In the genomic region with DNA sequence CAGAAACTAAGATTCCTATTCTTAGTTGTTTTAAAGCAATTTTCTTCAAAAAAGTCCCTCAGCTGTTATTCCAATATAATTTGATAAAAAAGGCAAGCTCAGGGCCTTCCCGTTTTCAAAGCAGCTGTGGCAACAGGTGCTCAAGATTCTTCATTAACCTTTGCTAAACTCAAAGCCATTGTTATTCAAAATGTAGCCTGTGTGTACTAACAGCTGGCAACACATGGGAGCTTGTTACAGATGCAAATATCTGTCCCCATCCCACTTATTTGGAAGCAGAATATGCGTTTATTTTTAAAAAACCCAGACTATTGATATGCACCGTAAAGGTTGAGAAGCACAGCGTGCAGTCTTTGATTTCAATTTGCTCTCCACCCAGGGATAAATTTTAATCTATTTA, we compare ENCODE assay signal across 18 cellular contexts.
DNase-seq lines count a peak whose midpoint lies in the region; ATAC-seq and TF ChIP-seq lines count a peak whose summit lies in the region.
"Had no signal": no experiment of that assay in that cellular context is flagged by ENCODE, and none has a peak within 500 bp of the region (broad histone marks: within the 10 kb centered on the region; RNA-seq: fewer than 3 reads in every experiment).

No MANE protein-coding gene starts in this region.

- H3K36me3 Mint-ChIP-seq in WTC11: peaks cover 49% of the 10 kb centered on the region
- no peaks in the 10 kb centered on the region for H3K36me3 Mint-ChIP-seq in activated naive CD4-positive, alpha-beta T cell treated with anti-CD3 and anti-CD28 coated beads, Interleukin-2, amount 50 U/mL, for 72 hours

- CTCF ChIA-PET in WTC11 (lab: Charles Lee): no interaction called here

- peaks cover 21% of the 10 kb centered on the region for H3K27me3 Mint-ChIP-seq in WTC11 (ENCODE audit: low read depth)
- H3K27me3 Mint-ChIP-seq: CD4-positive, alpha-beta T cell had no signal

- no peak overlapping the region for H3K9ac ChIP-seq in iPS-20b (ENCODE audit: low read depth, low read length)
- H3K9ac ChIP-seq: GM23248 had no signal

- DNase-seq in NCI-H748 (lab: John Stamatoyannopoulos, UW; ENCODE audit: unreplicated experiment) (peak; percentile 50), NCI-H748 treated with DMSO at 0.1 percent for 48 hours (lab: John Stamatoyannopoulos, UW) (no peak), WTC11 (ENCODE audit: low spot score) (no peak), GM20000 (ENCODE audit: low spot score) (no peak)
- DNase-seq in activated naive CD4-positive, alpha-beta T cell treated with anti-CD3 and anti-CD28 coated beads, Interleukin-2, amount 50 U/mL, for 72 hours (ENCODE audit: low spot score in 2 of 2): no peak
- DNase-seq: AML-193; Caco-2; CD4-positive, alpha-beta T cell; GDM1; GM23248; H7; HFFc6 had no signal

- ATAC-seq in WTC11 (peak; percentile 69), GM21825 (IDR thresholded peaks at IDR 0.05; ENCODE audit: unreplicated experiment) (no peak)
- ATAC-seq in activated naive CD4-positive, alpha-beta T cell treated with anti-CD3 and anti-CD28 coated beads, Interleukin-2, amount 50 U/mL, for 72 hours: no peak
- ATAC-seq: A549, HCT116 had no signal

- POLR2A ChIA-PET in WTC11 (lab: Charles Lee): no interaction called here

- no peak overlapping the region for H3K27ac Mint-ChIP-seq in WTC11
- H3K27ac Mint-ChIP-seq in activated naive CD4-positive, alpha-beta T cell treated with anti-CD3 and anti-CD28 coated beads, Interleukin-2, amount 50 U/mL, for 72 hours: no peak overlapping the region
- H3K27ac Mint-ChIP-seq: CD4-positive, alpha-beta T cell; HFFc6 had no signal

- H3K4me1 Mint-ChIP-seq in WTC11: peaks cover 19% of the 10 kb centered on the region

- peak overlapping the region; percentile 30; the same call in 1 of the 2 replicates for H3K4me3 ChIP-seq in iPS-20b (ENCODE audit: low read length)
- H3K4me3 ChIP-seq: A549, GM23248 had no signal

- H3K4me1 ChIP-seq in iPS-20b (ENCODE audit: insufficient read depth, low read length): peaks cover 8% of the 10 kb centered on the region
- H3K4me1 ChIP-seq: A549, Caco-2 had no signal

- H3K27ac ChIP-seq in iPS-20b (ENCODE audit: low read length): peak overlapping the region; percentile 49
- H3K27ac ChIP-seq: 22Rv1, A549, C4-2B, GM23248 had no signal

- no peaks in the 10 kb centered on the region for H3K27me3 ChIP-seq in iPS-20b (ENCODE audit: insufficient read depth, low read length)

- H3K4me3 Mint-ChIP-seq in WTC11: no peak overlapping the region
- H3K4me3 Mint-ChIP-seq: CD4-positive, alpha-beta T cell; HFFc6 had no signal

- TF ChIP-seq CTCF in WTC11 (IDR thresholded peaks at IDR 0.05) (no peak), GM20000 (IDR thresholded peaks at IDR 0.05; ENCODE audit: extremely low read depth, missing control alignments) (no peak)

- peaks cover 49% of the 10 kb centered on the region for H3K9me3 Mint-ChIP-seq in WTC11
- peaks cover 0 to 7% of the 10 kb centered on the region in 2 donors for H3K9me3 Mint-ChIP-seq in activated naive CD4-positive, alpha-beta T cell treated with anti-CD3 and anti-CD28 coated beads, Interleukin-2, amount 50 U/mL, for 72 hours

- peaks cover 8% of the 10 kb centered on the region; the same call in 1 of the 2 replicates for H3K36me3 ChIP-seq in iPS-20b (ENCODE audit: insufficient read depth, low read depth, low read length)

- H3K9me3 ChIP-seq in iPS-20b (ENCODE audit: insufficient read depth, low read depth, low read length): peaks cover 44% of the 10 kb centered on the region
- H3K9me3 ChIP-seq: A549, Caco-2 had no signal

TF ChIP-seq in WTC11, 78 proteins besides CTCF, POLR2A, EP300 and RAD21:
- TF ChIP-seq MLX (CRISPR knock-in tag; IDR thresholded peaks at IDR 0.05) (no peak), ZNF263 (CRISPR knock-in tag; IDR thresholded peaks at IDR 0.05; ENCODE audit: low read depth) (no peak), NR1H2 (CRISPR knock-in tag; IDR thresholded peaks at IDR 0.05) (no peak)
